Comparison of ENCODE assay signal across 2 cellular contexts in the genomic region with DNA sequence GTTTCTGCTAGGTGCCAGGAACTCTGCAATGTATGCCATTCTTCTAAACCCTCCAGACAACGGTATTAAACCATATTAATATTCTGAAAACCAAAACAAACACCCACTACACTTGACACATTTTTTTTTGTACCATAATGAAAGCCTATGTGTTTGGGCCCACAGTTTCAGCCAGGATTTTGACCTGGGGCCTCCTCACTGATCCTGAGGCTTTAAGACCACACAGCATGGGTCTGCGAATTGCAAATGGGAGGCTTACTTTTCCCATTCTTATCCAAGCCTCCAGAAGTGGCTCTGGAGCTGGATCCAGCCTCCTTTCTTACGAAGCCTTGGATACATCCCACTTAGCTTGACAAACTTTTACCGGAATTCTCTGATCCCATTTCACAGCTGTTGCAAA. TPM values are rescaled to one million over a fixed set of nuclear protein-coding genes. Genes with fewer than 3 reads are reported as not detected.
"Had no signal": no experiment of that assay in that cellular context is flagged by ENCODE, and none has a peak within 500 bp of the region (broad histone marks: within the 10 kb centered on the region; RNA-seq: fewer than 3 reads in every experiment).

No MANE protein-coding gene starts in this region.

RNA-seq across cellular contexts. Expression of gene RNU1-4, which starts 56.7 kb away (rescaled TPM):
- total RNA-seq: fibroblast of villous mesenchyme had no signal
- polyA plus RNA-seq: fibroblast of lung had no signal
